ENCODE assay signal across 1 cellular context in the genomic region with DNA sequence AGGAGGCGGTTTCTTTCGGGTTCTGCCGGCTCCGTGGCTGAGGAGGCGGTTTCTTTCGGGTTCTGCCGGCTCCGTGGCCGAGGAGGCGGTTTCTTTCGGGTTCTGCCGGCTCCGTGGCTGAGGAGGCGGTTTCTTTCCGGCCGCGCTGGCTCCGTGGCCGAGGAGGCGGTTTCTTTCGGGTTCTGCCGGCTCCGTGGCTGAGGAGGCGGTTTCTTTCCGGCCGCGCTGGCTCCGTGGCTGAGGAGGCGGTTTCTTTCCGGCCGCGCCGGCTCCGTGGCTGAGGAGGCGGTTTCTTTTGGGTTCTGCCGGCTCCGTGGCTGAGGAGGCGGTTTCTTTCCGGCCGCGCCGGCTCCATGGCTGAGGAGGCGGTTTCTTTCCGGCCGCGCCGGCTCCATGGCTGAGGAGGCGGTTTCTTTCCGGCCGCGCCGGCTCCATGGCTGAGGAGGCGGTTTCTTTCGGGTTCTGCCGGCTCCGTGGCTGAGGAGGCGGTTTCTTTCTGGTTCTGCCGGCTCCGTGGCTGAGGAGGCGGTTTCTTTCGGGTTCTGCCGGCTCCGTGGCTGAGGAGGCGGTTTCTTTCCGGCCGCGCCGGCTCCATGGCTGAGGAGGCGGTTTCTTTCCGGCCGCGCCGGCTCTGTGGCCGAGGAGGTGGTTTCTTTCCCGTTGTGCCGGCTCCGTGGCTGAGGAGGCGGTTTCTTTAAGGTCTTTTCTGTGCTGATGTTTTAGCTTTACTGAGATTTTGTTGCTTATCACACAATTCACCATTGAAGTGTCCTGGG. TPM values are rescaled to one million over a fixed set of nuclear protein-coding genes. Genes with fewer than 3 reads are reported as not detected.
"Had no signal": no experiment of that assay in that cellular context is flagged by ENCODE, and none has a peak within 500 bp of the region (broad histone marks: within the 10 kb centered on the region; RNA-seq: fewer than 3 reads in every experiment).

No MANE protein-coding gene starts in this region.

RNA-seq across cellular contexts. Expression of a gene that starts 6.6 kb away (rescaled TPM):
- polyA plus RNA-seq: neural cell had no signal
